In genomic region chr1:101242331-101243050, GRCh38 we compare ENCODE assay signal across 14 cellular contexts. TPM values are rescaled to one million over a fixed set of nuclear protein-coding genes. Genes with fewer than 3 reads are reported as not detected.
DNase-seq lines count a peak whose midpoint lies in the region; ATAC-seq, FAIRE-seq and TF ChIP-seq lines count a peak whose summit lies in the region.
"Had no signal": no experiment of that assay in that cellular context is flagged by ENCODE, and none has a peak within 500 bp of the region (broad histone marks: within the 10 kb centered on the region; RNA-seq: fewer than 3 reads in every experiment).

No MANE protein-coding gene starts in this region.

- H3K27ac ChIP-seq in CD4-positive, CD25-positive, alpha-beta regulatory T cell (ENCODE audit: insufficient read depth, low read length, poor library complexity, severe bottlenecking): peak overlapping the region; percentile 44
- H3K27ac ChIP-seq: KMS-11, pancreas had no signal

- peak; percentile 56 for FAIRE-seq in GM19239 (lab: Jason Lieb, UNC)
- FAIRE-seq: pancreas had no signal

- H3K36me3 Mint-ChIP-seq in CD4-positive, CD25-positive, alpha-beta regulatory T cell: peaks cover 40% of the 10 kb centered on the region
- H3K36me3 Mint-ChIP-seq in central memory CD8-positive, alpha-beta T cell (ENCODE audit: insufficient read depth): peaks cover 64% of the 10 kb centered on the region
- peaks cover 31% of the 10 kb centered on the region for H3K36me3 Mint-ChIP-seq in mesothelial cell of epicardium

- peaks cover 46% of the 10 kb centered on the region for H3K4me1 ChIP-seq in CD4-positive, CD25-positive, alpha-beta regulatory T cell (ENCODE audit: control insufficient read depth, insufficient read depth, low read length, poor library complexity, severe bottlenecking)

- peak overlapping the region; percentile 100 for H3K4me3 ChIP-seq in CD4-positive, CD25-positive, alpha-beta regulatory T cell (ENCODE audit: low read depth, low read length)
- H3K4me3 ChIP-seq in H7 (ENCODE audit: insufficient read depth, low read depth, low read length): no peak overlapping the region
- H3K4me3 ChIP-seq: pancreas had no signal

- peak overlapping the region; percentile 34 to 100 (median 68) for H3K4me3 Mint-ChIP-seq in CD4-positive, CD25-positive, alpha-beta regulatory T cell
- peak overlapping the region; percentile 51 for H3K4me3 Mint-ChIP-seq in central memory CD8-positive, alpha-beta T cell
- H3K4me3 Mint-ChIP-seq in mesothelial cell of epicardium: no peak overlapping the region
- H3K4me3 Mint-ChIP-seq: dendritic cell treated with granulocyte-macrophage colony-stimulating factor and Interleukin-4, amounts not matched to agents 40 ng/mL and 50 ng/mL, for 4 days had no signal

- no peak for TF ChIP-seq CTCF in mesothelial cell of epicardium (IDR thresholded peaks at IDR 0.05; ENCODE audit: unreplicated experiment)

- no peak for ATAC-seq in CD4-positive, CD25-positive, alpha-beta regulatory T cell (ENCODE audit: low read depth in 2 of 2)
- ATAC-seq in central memory CD8-positive, alpha-beta T cell (replicated peaks; ENCODE audit: extremely low read depth, poor library complexity, severe bottlenecking): no peak
- ATAC-seq in GM18511 (IDR thresholded peaks at IDR 0.05; ENCODE audit: unreplicated experiment): no peak
- ATAC-seq: pancreas had no signal

- peaks cover 50% of the 10 kb centered on the region for H3K36me3 ChIP-seq in CD4-positive, CD25-positive, alpha-beta regulatory T cell (ENCODE audit: control insufficient read depth, insufficient read depth, low read length)
- H3K36me3 ChIP-seq in H7 (replicated peaks; ENCODE audit: control insufficient read depth, insufficient read depth, low read length): no peaks in the 10 kb centered on the region
- H3K36me3 ChIP-seq: pancreas had no signal

- H3K9me3 ChIP-seq in CD4-positive, CD25-positive, alpha-beta regulatory T cell (ENCODE audit: control insufficient read depth in 2 of 2, low read length in 2 of 2): no peaks in the 10 kb centered on the region
- H3K9me3 ChIP-seq: pancreas had no signal

- H3K27me3 Mint-ChIP-seq in CD4-positive, CD25-positive, alpha-beta regulatory T cell: no peaks in the 10 kb centered on the region
- H3K27me3 Mint-ChIP-seq in central memory CD8-positive, alpha-beta T cell: no peaks in the 10 kb centered on the region
- no peaks in the 10 kb centered on the region for H3K27me3 Mint-ChIP-seq in mesothelial cell of epicardium (ENCODE audit: low read depth)

- H3K27ac Mint-ChIP-seq in CD4-positive, CD25-positive, alpha-beta regulatory T cell: peak overlapping the region; percentile 33 to 71 (median 37)
- H3K27ac Mint-ChIP-seq in central memory CD8-positive, alpha-beta T cell (ENCODE audit: low read depth): peak overlapping the region; percentile 30
- H3K27ac Mint-ChIP-seq in mesothelial cell of epicardium: peak overlapping the region; percentile 4
- H3K27ac Mint-ChIP-seq: dendritic cell treated with granulocyte-macrophage colony-stimulating factor and Interleukin-4, amounts not matched to agents 40 ng/mL and 50 ng/mL, for 4 days had no signal

- no peaks in the 10 kb centered on the region for H3K9me3 Mint-ChIP-seq in CD4-positive, CD25-positive, alpha-beta regulatory T cell
- no peaks in the 10 kb centered on the region for H3K9me3 Mint-ChIP-seq in central memory CD8-positive, alpha-beta T cell
- H3K9me3 Mint-ChIP-seq in mesothelial cell of epicardium: no peaks in the 10 kb centered on the region
- H3K9me3 Mint-ChIP-seq: dendritic cell treated with granulocyte-macrophage colony-stimulating factor and Interleukin-4, amounts not matched to agents 40 ng/mL and 50 ng/mL, for 4 days had no signal

- peaks cover 9 to 68% (median 54%) of the 10 kb centered on the region in 4 donors for H3K4me1 Mint-ChIP-seq in CD4-positive, CD25-positive, alpha-beta regulatory T cell
- H3K4me1 Mint-ChIP-seq in central memory CD8-positive, alpha-beta T cell: peaks cover 80% of the 10 kb centered on the region
- H3K4me1 Mint-ChIP-seq in mesothelial cell of epicardium: peaks cover 29% of the 10 kb centered on the region

- DNase-seq in CD4-positive, CD25-positive, alpha-beta regulatory T cell: no peak
- DNase-seq in GM19239 (ENCODE audit: insufficient read length, low spot score) (no peak), mesothelial cell of epicardium (ENCODE audit: low spot score in 2 of 2, unreplicated experiment in 2 of 2) (no peak), H7 (no peak), HuH-7 (ENCODE audit: low spot score) (no peak)
- DNase-seq in central memory CD8-positive, alpha-beta T cell (ENCODE audit: low spot score in 2 of 2): no peak
- DNase-seq: mammary epithelial cell; NCI-H1694; NCI-H774; pancreas; stimulated activated naive CD4-positive, alpha-beta T cell treated with Interleukin-2 at 50 U/mL for 16 hours had no signal

- no peaks in the 10 kb centered on the region for H3K27me3 ChIP-seq in CD4-positive, CD25-positive, alpha-beta regulatory T cell (ENCODE audit: control insufficient read depth, insufficient read depth, low read length)
- H3K27me3 ChIP-seq in H7 (ENCODE audit: control insufficient read depth, insufficient read depth, low read length): peaks cover 9% of the 10 kb centered on the region

RNA-seq across cellular contexts. Expression of gene S1PR1, which starts 5.7 kb away (rescaled TPM):
- total RNA-seq in CD4-positive, CD25-positive, alpha-beta regulatory T cell: 191 TPM
- 100 to 1,000 TPM; 131 to 165 (median 151) TPM for polyA plus RNA-seq in CD4-positive, CD25-positive, alpha-beta regulatory T cell
- total RNA-seq in mesothelial cell of epicardium: 21.5 to 25.5 TPM (median 23.5 TPM) in 3 replicates
- 0.62 and 2.4 TPM in 2 replicates for total RNA-seq in H7 (2014; rRNA removed; shearing (Covaris generic))
